16 cellular contexts compared by ENCODE assay signal in genomic region chrX:12686324-12686723, GRCh38.
"Had no signal": no experiment of that assay in that cellular context is flagged by ENCODE, and none has a peak within 500 bp of the region (broad histone marks: within the 10 kb centered on the region; RNA-seq: fewer than 3 reads in every experiment).

No MANE protein-coding gene starts in this region.

- H3K4me3 ChIP-seq: coronary artery, heart right ventricle, prostate gland, right lobe of liver had no signal

- DNase-seq: effector CD4-positive, alpha-beta T cell; endodermal cell; heart right ventricle; kidney glomerular epithelial cell; naive thymus-derived CD4-positive, alpha-beta T cell; nephron progenitor cell; right lobe of liver; stimulated activated CD4-positive, alpha-beta T cell treated with anti-CD3 and anti-CD28 coated beads, Interleukin-15, amount 100 ng/mL, for 24 hours; stimulated activated CD4-positive, alpha-beta T cell treated with anti-CD3 and anti-CD28 coated beads, Interleukin-1b, Interleukin-23, amount 100 ng/mL, for 48 hours; stimulated activated CD4-positive, alpha-beta T cell treated with anti-CD3 and anti-CD28 coated beads, Interleukin-4, amount 100 ng/mL, for 24 hours; stimulated activated naive B cell treated with anti-CD40 and anti-IgM and Interleukin-4, amounts not matched to agents 10 μg/mL and 1 μg/mL and 100 μg/mL, for 72 hours; stimulated activated naive CD8-positive, alpha-beta T cell treated with anti-CD3 and anti-CD28 coated beads, Interleukin-15, amount 100 ng/mL, for 72 hours; trophoblast cell had no signal

- H3K4me1 ChIP-seq: heart right ventricle, parathyroid adenoma, prostate gland, right lobe of liver had no signal

- H3K36me3 ChIP-seq: heart right ventricle, prostate gland, right lobe of liver had no signal

- H3K27ac ChIP-seq: coronary artery, heart right ventricle, parathyroid adenoma, prostate gland, right lobe of liver had no signal

- H3K9me3 ChIP-seq: heart right ventricle, prostate gland, right lobe of liver had no signal

- H3K27me3 ChIP-seq: right lobe of liver had no signal

- H2AFZ ChIP-seq: parathyroid adenoma had no signal

- H3K9ac ChIP-seq: parathyroid adenoma had no signal
